1 cellular context compared by ENCODE assay signal in the genomic region with DNA sequence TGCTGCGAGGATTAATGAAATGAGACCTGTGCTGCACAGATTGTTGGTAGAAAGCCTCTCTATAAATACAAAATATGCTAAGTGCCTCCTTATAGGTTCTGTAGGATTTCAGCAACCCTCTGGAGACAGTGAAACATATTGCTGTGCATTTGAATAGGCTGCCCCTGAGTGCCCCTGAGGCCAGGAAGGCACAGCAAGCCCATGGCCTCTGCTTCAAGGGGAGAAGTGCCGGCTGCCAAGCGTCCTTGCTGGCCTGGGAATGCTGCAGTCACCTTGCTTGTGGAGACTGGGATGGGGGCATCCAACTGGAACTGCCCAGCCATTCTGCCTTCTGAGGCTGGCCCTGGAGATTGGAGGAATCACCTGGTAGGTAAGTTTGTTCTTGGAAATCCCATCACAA.
TF ChIP-seq lines count a peak whose summit lies in the region.

No MANE protein-coding gene starts in this region.

TF ChIP-seq in H1, 55 proteins besides CTCF, POLR2A, EP300 and RAD21:
- TF ChIP-seq HDAC2 (IDR thresholded peaks at IDR 0.05; ENCODE audit: borderline replicate concordance in 1 of 2, low read depth in 2 of 2, low read length in 2 of 2) (no peak), POLR2AphosphoS5 (IDR thresholded peaks at IDR 0.05; ENCODE audit: low read depth, low read length) (no peak), CHD2 (IDR thresholded peaks at IDR 0.05; ENCODE audit: low read length) (no peak), FOSL1 (IDR thresholded peaks at IDR 0.05; ENCODE audit: insufficient read depth, low read depth, low read length) (no peak), TBP (IDR thresholded peaks at IDR 0.05; ENCODE audit: low read depth, low read length) (no peak), BRCA1 (IDR thresholded peaks at IDR 0.05; ENCODE audit: low read depth, low read length) (no peak), SP1 (IDR thresholded peaks at IDR 0.05; ENCODE audit: low read depth, low read length) (no peak), KDM5A (IDR thresholded peaks at IDR 0.05; ENCODE audit: low read length) (no peak), TAF1 (IDR thresholded peaks at IDR 0.05; ENCODE audit: low read depth, low read length) (no peak), BACH1 (IDR thresholded peaks at IDR 0.05; ENCODE audit: low read length) (no peak)
- TF ChIP-seq, protein P1, sequence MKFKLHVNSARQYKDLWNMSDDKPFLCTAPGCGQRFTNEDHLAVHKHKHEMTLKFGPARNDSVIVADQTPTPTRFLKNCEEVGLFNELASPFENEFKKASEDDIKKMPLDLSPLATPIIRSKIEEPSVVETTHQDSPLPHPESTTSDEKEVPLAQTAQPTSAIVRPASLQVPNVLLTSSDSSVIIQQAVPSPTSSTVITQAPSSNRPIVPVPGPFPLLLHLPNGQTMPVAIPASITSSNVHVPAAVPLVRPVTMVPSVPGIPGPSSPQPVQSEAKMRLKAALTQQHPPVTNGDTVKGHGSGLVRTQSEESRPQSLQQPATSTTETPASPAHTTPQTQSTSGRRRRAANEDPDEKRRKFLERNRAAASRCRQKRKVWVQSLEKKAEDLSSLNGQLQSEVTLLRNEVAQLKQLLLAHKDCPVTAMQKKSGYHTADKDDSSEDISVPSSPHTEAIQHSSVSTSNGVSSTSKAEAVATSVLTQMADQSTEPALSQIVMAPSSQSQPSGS (IDR thresholded peaks at IDR 0.05; ENCODE audit: low read length): no peak
